11 cellular contexts compared by ENCODE assay signal in the genomic region with DNA sequence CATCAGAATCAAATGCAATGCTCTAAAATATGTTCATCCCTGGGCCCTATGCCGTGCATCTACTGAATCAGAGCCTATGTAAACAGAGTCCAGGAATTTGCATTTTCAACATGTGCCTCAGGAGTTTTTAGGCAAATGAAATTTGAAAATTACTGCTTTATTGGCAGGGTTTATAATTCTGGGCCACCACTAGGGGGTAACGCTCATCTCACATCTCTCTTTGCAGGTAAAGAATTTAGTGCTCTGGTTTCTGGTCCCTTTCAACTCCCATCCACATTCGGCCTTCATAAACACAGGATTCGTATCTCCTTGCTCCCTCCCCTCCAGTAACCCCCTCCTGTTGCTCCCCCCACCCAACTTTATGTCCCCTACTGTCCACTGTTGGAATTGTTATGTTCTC. TPM values are rescaled to one million over a fixed set of nuclear protein-coding genes. Genes with fewer than 3 reads are reported as not detected.
DNase-seq lines count a peak whose midpoint lies in the region; ATAC-seq and TF ChIP-seq lines count a peak whose summit lies in the region.
"Had no signal": no experiment of that assay in that cellular context is flagged by ENCODE, and none has a peak within 500 bp of the region (broad histone marks: within the 10 kb centered on the region; RNA-seq: fewer than 3 reads in every experiment).

No MANE protein-coding gene starts in this region.

- H3K79me2 ChIP-seq in SK-N-SH (ENCODE audit: insufficient read depth): no peaks in the 10 kb centered on the region

- no peaks in the 10 kb centered on the region for H3K9me2 ChIP-seq in SK-N-SH

- no peaks in the 10 kb centered on the region for H3K9me3 ChIP-seq in CD4-positive, alpha-beta T cell (ENCODE audit: control insufficient read depth, low read length)
- H3K9me3 ChIP-seq in SK-N-SH (no peaks in the 10 kb centered on the region), ascending aorta (no peaks in the 10 kb centered on the region)

- H3K9ac ChIP-seq in SK-N-SH: no peak overlapping the region

- no peaks in the 10 kb centered on the region for H3K36me3 Mint-ChIP-seq in CD4-positive, alpha-beta T cell (ENCODE audit: low read depth)
- no peaks in the 10 kb centered on the region for H3K36me3 Mint-ChIP-seq in natural killer cell

- peak; percentile 48 for TF ChIP-seq RAD21 in SK-N-SH (IDR thresholded peaks at IDR 0.05; ENCODE audit: low read length)

- TF ChIP-seq EP300 in SK-N-SH (IDR thresholded peaks at IDR 0.05; ENCODE audit: borderline replicate concordance in 1 of 2, low read depth in 1 of 2, low read length in 1 of 2): no peak

- CTCF ChIA-PET in CD4-positive, alpha-beta T cell (lab: Charles Lee): no interaction called here
- CTCF ChIA-PET in SK-N-SH (lab: Yijun Ruan, JAX): interaction anchor here (1.0 kb wide), 1 partner anchor 9 kb away, joined by 4 read pairs; no protein-coding TSS in a partner anchor

- H2AFZ ChIP-seq in SK-N-SH (ENCODE audit: low read depth): no peak overlapping the region

- no peak overlapping the region for H3K27ac Mint-ChIP-seq in CD4-positive, alpha-beta T cell
- no peak overlapping the region for H3K27ac Mint-ChIP-seq in natural killer cell
- H3K27ac Mint-ChIP-seq: memory B cell had no signal

- no peak for DNase-seq in CD4-positive, alpha-beta T cell
- DNase-seq in H7 (peak; percentile 8), SK-N-SH (no peak), iPS-NIHi7 (ENCODE audit: extremely low spot score) (peak; percentile 42), DMS153 (lab: John Stamatoyannopoulos, UW) (no peak), natural killer cell (no peak), ascending aorta (ENCODE audit: low spot score in 2 of 2) (no peak)
- no peak for DNase-seq in activated CD8-positive, alpha-beta memory T cell treated with anti-CD3 and anti-CD28 coated beads for 24 hours
- DNase-seq: NCI-H2227 treated with DMSO at 0.1 percent for 48 hours had no signal

- H3K4me3 Mint-ChIP-seq in CD4-positive, alpha-beta T cell: no peak overlapping the region
- H3K4me3 Mint-ChIP-seq in natural killer cell: no peak overlapping the region
- H3K4me3 Mint-ChIP-seq: memory B cell had no signal

- H3K4me1 Mint-ChIP-seq in CD4-positive, alpha-beta T cell (ENCODE audit: low read depth): no peaks in the 10 kb centered on the region
- no peaks in the 10 kb centered on the region for H3K4me1 Mint-ChIP-seq in natural killer cell

- H3K4me1 ChIP-seq in SK-N-SH (ENCODE audit: control insufficient read depth in 1 of 2, insufficient read depth in 2 of 2, low read depth in 1 of 2, low read length in 1 of 2): peaks cover 4 to 5% of the 10 kb centered on the region in 2 experiments; a peak in 3 of 4 replicates
- peaks cover 0 to 5% of the 10 kb centered on the region in 2 donors for H3K4me1 ChIP-seq in ascending aorta

- peaks cover 16% of the 10 kb centered on the region for H3K27me3 ChIP-seq in CD4-positive, alpha-beta T cell (ENCODE audit: control insufficient read depth, insufficient read depth, low read length)
- H3K27me3 ChIP-seq in H7 (ENCODE audit: control insufficient read depth, insufficient read depth, low read length) (no peaks in the 10 kb centered on the region), SK-N-SH (ENCODE audit: insufficient read depth) (no peaks in the 10 kb centered on the region), ascending aorta (no peaks in the 10 kb centered on the region)

- H3K9me3 Mint-ChIP-seq in CD4-positive, alpha-beta T cell: no peaks in the 10 kb centered on the region
- peaks cover 0 to 3% of the 10 kb centered on the region in 2 donors for H3K9me3 Mint-ChIP-seq in natural killer cell
- H3K9me3 Mint-ChIP-seq: memory B cell had no signal

- POLR2A ChIA-PET in CD4-positive, alpha-beta T cell (lab: Charles Lee): no interaction called here
- POLR2A ChIA-PET in SK-N-SH (lab: Yijun Ruan, JAX): no interaction called here

- WGBS in SK-N-SH (ENCODE audit: low lambda C conversion rate): 95% methylated on average over 4 of the region's 4 CpGs

- peak; percentile 35 for TF ChIP-seq CTCF in CD4-positive, alpha-beta T cell (IDR thresholded peaks at IDR 0.05)
- TF ChIP-seq CTCF in SK-N-SH (IDR thresholded peaks at IDR 0.05) (peak; percentile 53), natural killer cell (IDR thresholded peaks at IDR 0.05) (no peak), ascending aorta (IDR thresholded peaks at IDR 0.05) (no peak)

- H3K27me3 Mint-ChIP-seq in CD4-positive, alpha-beta T cell: peaks cover 52% of the 10 kb centered on the region
- H3K27me3 Mint-ChIP-seq in natural killer cell (ENCODE audit: low read depth in 2 of 2): peaks cover 4 to 12% of the 10 kb centered on the region in 2 donors

- H3K4me3 ChIP-seq in H7 (ENCODE audit: insufficient read depth, low read depth, low read length) (no peak overlapping the region), SK-N-SH (ENCODE audit: low read depth in 2 of 2, low read length in 1 of 2) (no peak overlapping the region), ascending aorta (no peak overlapping the region)

- no peaks in the 10 kb centered on the region for H4K20me1 ChIP-seq in SK-N-SH (ENCODE audit: insufficient read depth)

- no peak for ATAC-seq in CD4-positive, alpha-beta T cell (ENCODE audit: poor library complexity)
- ATAC-seq in natural killer cell: no peak
- ATAC-seq: esophagus mucosa had no signal

- intact Hi-C loops in CD4-positive, alpha-beta T cell (cut with DNase I, micrococcal nuclease): no loop called here
- intact Hi-C loops in natural killer cell (cut with micrococcal nuclease): no loop called here
- intact Hi-C loops in ascending aorta (cut with DNase I): no loop called here

- no peak overlapping the region for H3K4me2 ChIP-seq in SK-N-SH

- H3K36me3 ChIP-seq in H7 (replicated peaks; ENCODE audit: control insufficient read depth, insufficient read depth, low read length) (no peaks in the 10 kb centered on the region), SK-N-SH (replicated peaks in 1 of 2; ENCODE audit: control insufficient read depth in 1 of 2, insufficient read depth in 2 of 2, low read length in 1 of 2) (no peaks in the 10 kb centered on the region), ascending aorta (no peaks in the 10 kb centered on the region)

- no peaks in the 10 kb centered on the region for H3F3A ChIP-seq in SK-N-SH (replicated peaks; ENCODE audit: insufficient read depth)

- H3K27ac ChIP-seq in CD4-positive, alpha-beta T cell (ENCODE audit: low read depth, low read length): no peak overlapping the region
- H3K27ac ChIP-seq in SK-N-SH (ENCODE audit: low read depth in 2 of 2, low read length in 1 of 2) (no peak overlapping the region), ascending aorta (no peak overlapping the region)

TF ChIP-seq in SK-N-SH, 30 proteins besides CTCF, POLR2A, EP300 and RAD21:
- TF ChIP-seq, protein P1, sequence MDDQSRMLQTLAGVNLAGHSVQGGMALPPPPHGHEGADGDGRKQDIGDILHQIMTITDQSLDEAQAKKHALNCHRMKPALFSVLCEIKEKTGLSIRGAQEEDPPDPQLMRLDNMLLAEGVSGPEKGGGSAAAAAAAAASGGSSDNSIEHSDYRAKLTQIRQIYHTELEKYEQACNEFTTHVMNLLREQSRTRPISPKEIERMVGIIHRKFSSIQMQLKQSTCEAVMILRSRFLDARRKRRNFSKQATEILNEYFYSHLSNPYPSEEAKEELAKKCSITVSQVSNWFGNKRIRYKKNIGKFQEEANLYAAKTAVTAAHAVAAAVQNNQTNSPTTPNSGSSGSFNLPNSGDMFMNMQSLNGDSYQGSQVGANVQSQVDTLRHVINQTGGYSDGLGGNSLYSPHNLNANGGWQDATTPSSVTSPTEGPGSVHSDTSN (IDR thresholded peaks at IDR 0.05): no peak
- TF ChIP-seq MXI1 (IDR thresholded peaks at IDR 0.05; ENCODE audit: low read depth, low read length) (no peak), EZH2phosphoT487 (IDR thresholded peaks at IDR 0.05; ENCODE audit: borderline replicate concordance, low read depth) (no peak), SMC3 (IDR thresholded peaks at IDR 0.05; ENCODE audit: low read depth, low read length) (no peak), MEF2A (IDR thresholded peaks at IDR 0.05; ENCODE audit: borderline replicate concordance, low read depth) (no peak), JUND (IDR thresholded peaks at IDR 0.05) (no peak), TCF12 (IDR thresholded peaks at IDR 0.05) (no peak)

RNA-seq across cellular contexts. Expression of a gene that starts 49.3 kb away (rescaled TPM):
- not detected for total RNA-seq in CD4-positive, alpha-beta T cell
- total RNA-seq in H7 (2014; rRNA removed; shearing (Covaris generic)): 0.22 and 1.9 TPM in 2 replicates
- polyA plus RNA-seq in SK-N-SH (2012; rRNA removed): 17.0 and 18.2 TPM in 2 replicates
- 19.1 and 19.6 TPM in 2 replicates for polyA plus RNA-seq in SK-N-SH (2012; cell fraction: cytosol; rRNA removed)
- 27.3 and 29.3 TPM in 2 replicates for polyA plus RNA-seq in SK-N-SH (2012; cell fraction: nucleus; rRNA removed)
- total RNA-seq in natural killer cell: not detected
- total RNA-seq in ascending aorta: not detected

Comparison
In these comparisons a context has a peak if more than half of its experiments do, and no peak if none do; other contexts are left out.
1. DNase-seq: peak in H7 (single experiment) and iPS-NIHi7 (single experiment); none in CD4-positive, alpha-beta T cell (0 of 10), SK-N-SH (single experiment), DMS153 (single experiment), activated CD8-positive, alpha-beta memory T cell treated with anti-CD3 and anti-CD28 coated beads for 24 hours (single experiment), natural killer cell (single experiment) and ascending aorta (0 of 2).
2. CTCF ChIP-seq: peak in CD4-positive, alpha-beta T cell (single experiment) and SK-N-SH (single experiment); none in natural killer cell (single experiment) and ascending aorta (0 of 3).